Comparison of ENCODE assay signal across 1 cellular context in genomic region chr2:151782378-151783132, GRCh38.
A peak's percentile ranks its signal among the peaks of the same experiment; 100 is the strongest.
TF ChIP-seq lines count a peak whose summit lies in the region.

No MANE protein-coding gene starts in this region.

TF ChIP-seq in HepG2, 621 proteins besides CTCF, POLR2A, EP300 and RAD21:
- TF ChIP-seq GFI1 (CRISPR knock-in tag; IDR thresholded peaks at IDR 0.05; ENCODE audit: borderline replicate concordance) (0 out of 2 replicates have a peak, but pooled peaks have one; percentile 22), YEATS4 (CRISPR knock-in tag; IDR thresholded peaks at IDR 0.05; ENCODE audit: borderline replicate concordance) (no peak), CEBPB (IDR thresholded peaks at IDR 0.05; ENCODE audit: borderline replicate concordance, low read depth, low read length) (peak; percentile 16; the same call in 1 of the 2 replicates)
